ENCODE assay signal across 26 cellular contexts in the genomic region with DNA sequence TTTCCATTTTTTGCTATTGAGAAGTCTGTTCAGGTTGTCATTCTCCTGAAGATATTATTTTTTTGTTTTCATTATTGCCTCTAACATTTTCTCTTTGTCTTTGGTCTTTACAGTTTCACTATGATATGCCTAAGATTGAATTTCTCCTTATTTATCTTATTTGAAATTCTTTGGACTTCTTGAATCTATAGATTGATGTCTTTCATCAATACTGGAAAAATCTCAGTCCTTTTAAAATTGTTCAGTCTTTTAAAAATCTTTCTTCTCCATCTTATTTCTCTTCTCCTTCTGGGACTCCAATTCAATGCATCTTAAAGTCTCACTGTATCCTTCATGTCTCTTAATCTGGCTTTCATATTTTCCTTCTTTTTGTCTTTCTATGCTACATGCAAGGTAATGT.
DNase-seq lines count a peak whose midpoint lies in the region; TF ChIP-seq lines count a peak whose summit lies in the region.
"Had no signal": no experiment of that assay in that cellular context is flagged by ENCODE, and none has a peak within 500 bp of the region (broad histone marks: within the 10 kb centered on the region; RNA-seq: fewer than 3 reads in every experiment).

No MANE protein-coding gene starts in this region.

- no TSS peak for BruUV-seq in A673 (replicated peaks; lab: Mats Ljungman, UMichigan)

- no peaks in the 10 kb centered on the region for H3K27me3 ChIP-seq in A673 (replicated peaks; ENCODE audit: insufficient read depth, low read depth, low read length, poor library complexity)
- H3K27me3 ChIP-seq: BE2C; BLaER1; BLaER1 treated with 17β-estradiol and CSF1 and Interleukin-3, amounts not matched to agents 10 nM and 100 nM had no signal

- intact Hi-C loops in A673 (cut with micrococcal nuclease; ENCODE audit: unreplicated experiment): no loop called here

- H3K27ac ChIP-seq in HEK293 (ENCODE audit: extremely low read depth, low read depth, low read length) (no peak overlapping the region), A673 (ENCODE audit: low read depth, low read length, poor library complexity, severe bottlenecking) (no peak overlapping the region)
- H3K27ac ChIP-seq: 22Rv1; A549; BLaER1; BLaER1 treated with 17β-estradiol and CSF1 and Interleukin-3, amounts not matched to agents 10 nM and 100 nM; C4-2B had no signal

- TF ChIP-seq CTCF in HEK293 (tag by site-specific recombination; IDR thresholded peaks at IDR 0.05): no peak
- no peak for TF ChIP-seq CTCF in A673 (conservative IDR thresholded peaks at IDR 0.05; ENCODE audit: low read depth, low read length)

- POLR2A ChIA-PET in HEK293 (lab: Yijun Ruan, JAX) (no interaction called here), A673 (lab: Charles Lee; ENCODE audit: low non-redundant PET) (no interaction called here)

- H3K4me3 ChIP-seq in HEK293 (ENCODE audit: low read depth, low read length): no peak overlapping the region
- no peak overlapping the region for H3K4me3 ChIP-seq in A673 (ENCODE audit: low read depth, low read length, poor library complexity, severe bottlenecking)
- H3K4me3 ChIP-seq: A549; BLaER1; BLaER1 treated with 17β-estradiol and CSF1 and Interleukin-3, amounts not matched to agents 10 nM and 100 nM had no signal

- H3K9me3 ChIP-seq in HEK293 (ENCODE audit: control insufficient read depth, insufficient read depth, low read depth, low read length) (no peaks in the 10 kb centered on the region), A673 (ENCODE audit: low read depth, low read length, poor library complexity, severe bottlenecking) (no peaks in the 10 kb centered on the region)
- H3K9me3 ChIP-seq: A549, BE2C, Caco-2 had no signal

- no peaks in the 10 kb centered on the region for H3K4me1 ChIP-seq in HEK293 (ENCODE audit: control insufficient read depth, insufficient read depth, low read length)
- no peaks in the 10 kb centered on the region for H3K4me1 ChIP-seq in A673 (ENCODE audit: insufficient read depth, low read length, poor library complexity, severe bottlenecking)
- H3K4me1 ChIP-seq: A549, BE2C, Caco-2 had no signal

- H3K36me3 ChIP-seq in HEK293 (ENCODE audit: control insufficient read depth in 2 of 2, insufficient read depth in 1 of 2, low read length in 2 of 2) (peaks cover 0 to 6% of the 10 kb centered on the region in 2 experiments; a peak in 1 of 3 replicates), A673 (ENCODE audit: insufficient read depth, low read length, poor library complexity, severe bottlenecking) (no peaks in the 10 kb centered on the region)
- H3K36me3 ChIP-seq: BE2C; BLaER1; BLaER1 treated with 17β-estradiol and CSF1 and Interleukin-3, amounts not matched to agents 10 nM and 100 nM had no signal

- CTCF ChIA-PET in HEK293 (lab: Yijun Ruan, JAX) (no interaction called here), A673 (lab: Charles Lee) (no interaction called here)

- DNase-seq in A673 (ENCODE audit: low spot score): no peak
- DNase-seq: 8988T; ACHN; AML-193; BE2C; C1 segment of cervical spinal cord; Caco-2; Calu3; CD4-positive, alpha-beta memory T cell; CD4-positive, alpha-beta T cell; CD4-positive, CD25-positive, alpha-beta regulatory T cell; CD8-positive, alpha-beta memory T cell; CD8-positive, alpha-beta T cell; COR-L47; DMS 273 treated with DMSO at 0.1 percent for 48 hours; DMS153; DMS53; DMS79; DMS79 treated with DMSO at 0.1 percent for 48 hours; DND-41 had no signal

TF ChIP-seq in HEK293, 187 proteins besides CTCF, POLR2A, EP300 and RAD21:
- TF ChIP-seq ZNF558 (tag by site-specific recombination; IDR thresholded peaks at IDR 0.05): peak; percentile 95
- no peak for TF ChIP-seq KLF1 (tag by site-specific recombination; IDR thresholded peaks at IDR 0.05)
